1 cellular context compared by ENCODE assay signal in genomic region chr15:42920281-42921048, GRCh38.
TF ChIP-seq lines count a peak whose summit lies in the region.

Gene TTBK2 (minus strand): TSS chr15:42920778. CDS start chr15:42878617, 42,161 bp downstream.

TF ChIP-seq in K562, 482 proteins besides CTCF, POLR2A, EP300 and RAD21 (continued from another document):
- TF ChIP-seq CREB1 (IDR thresholded peaks at IDR 0.05): peak; percentile 72
- TF ChIP-seq CREB1 (CRISPR knock-in tag; IDR thresholded peaks at IDR 0.05): no peak
- peak; percentile 79 for TF ChIP-seq NCOA6 (IDR thresholded peaks at IDR 0.05)
- peak; percentile 20; the same call in 1 of the 2 replicates for TF ChIP-seq MAFK (IDR thresholded peaks at IDR 0.05; ENCODE audit: low read length)
- TF ChIP-seq, protein P1, sequence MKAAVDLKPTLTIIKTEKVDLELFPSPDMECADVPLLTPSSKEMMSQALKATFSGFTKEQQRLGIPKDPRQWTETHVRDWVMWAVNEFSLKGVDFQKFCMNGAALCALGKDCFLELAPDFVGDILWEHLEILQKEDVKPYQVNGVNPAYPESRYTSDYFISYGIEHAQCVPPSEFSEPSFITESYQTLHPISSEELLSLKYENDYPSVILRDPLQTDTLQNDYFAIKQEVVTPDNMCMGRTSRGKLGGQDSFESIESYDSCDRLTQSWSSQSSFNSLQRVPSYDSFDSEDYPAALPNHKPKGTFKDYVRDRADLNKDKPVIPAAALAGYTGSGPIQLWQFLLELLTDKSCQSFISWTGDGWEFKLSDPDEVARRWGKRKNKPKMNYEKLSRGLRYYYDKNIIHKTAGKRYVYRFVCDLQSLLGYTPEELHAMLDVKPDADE (conservative IDR thresholded peaks at IDR 0.05; ENCODE audit: control insufficient read depth, low read depth, low read length): no peak; the same call in 1 of the 2 replicates
- 0 out of 2 replicates have a peak, but pooled peaks have one; percentile 30 for TF ChIP-seq NBN (IDR thresholded peaks at IDR 0.05; ENCODE audit: low read depth)
- 0 out of 2 replicates have a peak, but pooled peaks have one; percentile 34 for TF ChIP-seq LEF1 (IDR thresholded peaks at IDR 0.05)
- TF ChIP-seq ZNF224 (CRISPR knock-in tag; IDR thresholded peaks at IDR 0.05): no peak
- no peak for TF ChIP-seq RERE (CRISPR knock-in tag; IDR thresholded peaks at IDR 0.05; ENCODE audit: borderline replicate concordance)
- no peak for TF ChIP-seq HNRNPL (IDR thresholded peaks at IDR 0.05; ENCODE audit: low read depth, low read length)
- no peak for TF ChIP-seq TAF9B (IDR thresholded peaks at IDR 0.05; ENCODE audit: partially characterized antibody)
- TF ChIP-seq NONO (IDR thresholded peaks at IDR 0.05; ENCODE audit: low read depth in 2 of 2, low read length in 1 of 2): peak in 1 of 2 experiments; percentile 74; a peak in 1 of 4 replicates
- peak; percentile 55 for TF ChIP-seq MYC (IDR thresholded peaks at IDR 0.05; ENCODE audit: low read depth, low read length)
- TF ChIP-seq MYC (CRISPR knock-in tag; IDR thresholded peaks at IDR 0.05; ENCODE audit: borderline replicate concordance, low read depth): no peak
- TF ChIP-seq TARDBP (IDR thresholded peaks at IDR 0.05): no peak
- peak; percentile 28; the same call in 1 of the 2 replicates for TF ChIP-seq GABPA (tag; conservative IDR thresholded peaks at IDR 0.05; ENCODE audit: low read depth)
- no peak; the same call in 1 of the 2 replicates for TF ChIP-seq ZBTB40 (IDR thresholded peaks at IDR 0.05)
- no peak for TF ChIP-seq ZBTB40 (CRISPR knock-in tag; IDR thresholded peaks at IDR 0.05)
- TF ChIP-seq SUPT5H (IDR thresholded peaks at IDR 0.05): peak; percentile 72
- TF ChIP-seq ARID3B (CRISPR knock-in tag; IDR thresholded peaks at IDR 0.05; ENCODE audit: borderline replicate concordance): no peak
- no peak for TF ChIP-seq BRF1 (IDR thresholded peaks at IDR 0.05; ENCODE audit: borderline replicate concordance, extremely low read depth, insufficient read length)
- TF ChIP-seq RFX1 (IDR thresholded peaks at IDR 0.05): no peak; the same call in 1 of the 2 replicates
- no peak for TF ChIP-seq POLR3A (IDR thresholded peaks at IDR 0.05; ENCODE audit: borderline replicate concordance, extremely low read depth, insufficient read depth, insufficient read length)
